ENCODE assay signal across 1 cellular context in the genomic region with DNA sequence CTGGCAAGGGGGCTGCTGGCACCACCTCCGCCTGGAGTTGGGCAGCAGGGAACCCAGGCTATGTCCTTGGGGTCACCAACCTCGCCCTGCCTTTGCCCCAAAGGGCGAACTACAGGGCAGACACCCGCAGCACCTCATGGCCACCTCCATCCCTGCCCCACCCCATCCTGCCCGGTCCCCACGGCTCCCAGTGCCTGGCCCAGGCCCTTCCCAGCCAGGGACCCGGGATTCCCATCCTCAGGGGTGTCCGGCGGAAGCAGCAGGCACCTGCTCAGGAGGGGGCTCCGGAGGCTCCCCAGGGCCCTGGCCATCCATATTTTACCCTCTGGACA.
TF ChIP-seq lines count a peak whose summit lies in the region.

No MANE protein-coding gene starts in this region.

TF ChIP-seq in neural cell, 6 proteins besides CTCF, POLR2A, EP300 and RAD21 (continued from another document):
- TF ChIP-seq, protein P1, sequence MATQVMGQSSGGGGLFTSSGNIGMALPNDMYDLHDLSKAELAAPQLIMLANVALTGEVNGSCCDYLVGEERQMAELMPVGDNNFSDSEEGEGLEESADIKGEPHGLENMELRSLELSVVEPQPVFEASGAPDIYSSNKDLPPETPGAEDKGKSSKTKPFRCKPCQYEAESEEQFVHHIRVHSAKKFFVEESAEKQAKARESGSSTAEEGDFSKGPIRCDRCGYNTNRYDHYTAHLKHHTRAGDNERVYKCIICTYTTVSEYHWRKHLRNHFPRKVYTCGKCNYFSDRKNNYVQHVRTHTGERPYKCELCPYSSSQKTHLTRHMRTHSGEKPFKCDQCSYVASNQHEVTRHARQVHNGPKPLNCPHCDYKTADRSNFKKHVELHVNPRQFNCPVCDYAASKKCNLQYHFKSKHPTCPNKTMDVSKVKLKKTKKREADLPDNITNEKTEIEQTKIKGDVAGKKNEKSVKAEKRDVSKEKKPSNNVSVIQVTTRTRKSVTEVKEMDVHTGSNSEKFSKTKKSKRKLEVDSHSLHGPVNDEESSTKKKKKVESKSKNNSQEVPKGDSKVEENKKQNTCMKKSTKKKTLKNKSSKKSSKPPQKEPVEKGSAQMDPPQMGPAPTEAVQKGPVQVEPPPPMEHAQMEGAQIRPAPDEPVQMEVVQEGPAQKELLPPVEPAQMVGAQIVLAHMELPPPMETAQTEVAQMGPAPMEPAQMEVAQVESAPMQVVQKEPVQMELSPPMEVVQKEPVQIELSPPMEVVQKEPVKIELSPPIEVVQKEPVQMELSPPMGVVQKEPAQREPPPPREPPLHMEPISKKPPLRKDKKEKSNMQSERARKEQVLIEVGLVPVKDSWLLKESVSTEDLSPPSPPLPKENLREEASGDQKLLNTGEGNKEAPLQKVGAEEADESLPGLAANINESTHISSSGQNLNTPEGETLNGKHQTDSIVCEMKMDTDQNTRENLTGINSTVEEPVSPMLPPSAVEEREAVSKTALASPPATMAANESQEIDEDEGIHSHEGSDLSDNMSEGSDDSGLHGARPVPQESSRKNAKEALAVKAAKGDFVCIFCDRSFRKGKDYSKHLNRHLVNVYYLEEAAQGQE (IDR thresholded peaks at IDR 0.05; ENCODE audit: borderline replicate concordance) = no peak
- TF ChIP-seq MXI1 (conservative IDR thresholded peaks at IDR 0.05; ENCODE audit: poor library complexity, severe bottlenecking) = no peak
- no peak for TF ChIP-seq TAF1 (IDR thresholded peaks at IDR 0.05; ENCODE audit: low read depth)
